Comparison of ENCODE assay signal across 22 cellular contexts in the genomic region with DNA sequence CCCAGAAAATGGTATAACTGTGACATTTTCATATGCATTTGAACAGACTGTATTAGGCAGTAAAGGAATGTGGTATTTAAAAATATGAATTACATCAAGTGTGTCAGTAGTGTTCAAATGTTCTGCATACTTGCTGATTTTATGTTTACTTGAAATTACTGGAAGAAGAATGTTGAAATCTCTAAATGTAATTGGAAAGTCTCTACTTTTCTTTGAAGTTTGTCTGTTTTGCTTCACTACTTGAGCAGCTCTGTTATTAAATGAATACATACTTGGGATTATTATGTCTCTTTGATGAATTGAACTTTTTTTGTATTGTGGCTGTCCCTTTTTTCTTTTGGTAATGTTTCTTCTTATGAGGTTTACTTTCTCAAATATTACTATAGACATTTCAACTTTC.
"Had no signal": no experiment of that assay in that cellular context is flagged by ENCODE, and none has a peak within 500 bp of the region (broad histone marks: within the 10 kb centered on the region; RNA-seq: fewer than 3 reads in every experiment).

No MANE protein-coding gene starts in this region.

- H3K9me3 ChIP-seq: MG63, SJSA1 had no signal

- H3K4me3 ChIP-seq: MG63, SJSA1, SK-N-MC had no signal

- H3K27me3 ChIP-seq: MG63, SJSA1 had no signal

- H3K27ac ChIP-seq: SJSA1, SK-N-MC had no signal

- DNase-seq: Karpas-422, KG1, MG63, NCI-H1092, NCI-H1105 treated with DMSO at 0.1 percent for 48 hours, NCI-H1417 treated with DMSO at 0.1 percent for 48 hours, NCI-H146, NCI-H1694 treated with DMSO at 0.1 percent for 48 hours, NCI-H1930, NCI-H2081, NCI-H2107, NCI-H2227 treated with DMSO at 0.1 percent for 48 hours, NCI-H446, NCI-H510A, NCI-H524 treated with DMSO at 0.1 percent for 48 hours, NCI-H69, NCI-H774, Right ventricle myocardium superior, RPMI8226, SIG-M5 had no signal

- H3K36me3 ChIP-seq: MG63, SJSA1 had no signal

- H3K4me1 ChIP-seq: SJSA1 had no signal
